8 cellular contexts compared by ENCODE assay signal in genomic region chr5:141414548-141415271, GRCh38. TPM values are rescaled to one million over a fixed set of nuclear protein-coding genes. Genes with fewer than 3 reads are reported as not detected.
DNase-seq lines count a peak whose midpoint lies in the region; ATAC-seq and TF ChIP-seq lines count a peak whose summit lies in the region.
"Not testable (repeated sequence)": the region's sequence is repeated elsewhere in the genome, so short reads cannot be mapped to it uniquely, and the experiment has no call there.
"Had no signal": no experiment of that assay in that cellular context is flagged by ENCODE, and none has a peak within 500 bp of the region (broad histone marks: within the 10 kb centered on the region; RNA-seq: fewer than 3 reads in every experiment).

No MANE protein-coding gene starts in this region.

- H3K27me3 Mint-ChIP-seq in CD4-positive, alpha-beta T cell = peaks cover 79% of the 10 kb centered on the region
- H3K27me3 Mint-ChIP-seq in T-helper 2 cell treated with Interferon-gamma antibody and Interleukin-4, amounts not matched to agents 5 μg/mL and 100 μg/mL, for 36 hours (ENCODE audit: low read depth) = peaks cover 56% of the 10 kb centered on the region
- peaks cover 59% of the 10 kb centered on the region for H3K27me3 Mint-ChIP-seq in activated T-helper 2 cell treated with anti-CD3 and anti-CD28 coated beads, Interferon-gamma antibody, Interleukin-2, Interleukin-4, amounts not matched to agents 10 μg/mL and 5 μg/mL and 100 μg/mL, durations not matched to agents 14 hours and 24 hours and 36 hours (ENCODE audit: low read depth)
- not testable (repeated sequence) for H3K27me3 Mint-ChIP-seq in brain
- H3K27me3 Mint-ChIP-seq in memory B cell = peaks cover 26% of the 10 kb centered on the region
- H3K27me3 Mint-ChIP-seq in natural killer cell treated with Interleukin-12 subunit alpha and Interleukin-12 subunit beta and Interleukin-15 and Interleukin-18, amount 100 ng/mL, for 72 hours = peaks cover 27 to 60% of the 10 kb centered on the region in 2 donors

- not testable (repeated sequence) for DNase-seq in CD4-positive, alpha-beta T cell; T-helper 2 cell treated with Interferon-gamma antibody and Interleukin-4, amounts not matched to agents 5 μg/mL and 100 μg/mL, for 36 hours (ENCODE audit: low spot score); activated T-helper 2 cell treated with anti-CD3 and anti-CD28 coated beads, Interferon-gamma antibody, Interleukin-2, Interleukin-4, amounts not matched to agents 10 μg/mL and 5 μg/mL and 100 μg/mL, durations not matched to agents 14 hours and 24 hours and 36 hours (ENCODE audit: low spot score); memory B cell (ENCODE audit: low spot score in 2 of 2); natural killer cell treated with Interleukin-12 subunit alpha and Interleukin-12 subunit beta and Interleukin-15 and Interleukin-18, amount 100 ng/mL, for 72 hours (ENCODE audit: low spot score); stimulated activated effector memory CD8-positive, alpha-beta T cell treated with anti-CD3 and anti-CD28 coated beads, Interleukin-12 subunit alpha, Interleukin-12 subunit beta, amount 100 ng/mL, for 72 hours (ENCODE audit: low spot score in 2 of 2)

- peaks cover 27% of the 10 kb centered on the region for H3K4me1 Mint-ChIP-seq in CD4-positive, alpha-beta T cell (ENCODE audit: low read depth)
- peaks cover 15% of the 10 kb centered on the region for H3K4me1 Mint-ChIP-seq in T-helper 2 cell treated with Interferon-gamma antibody and Interleukin-4, amounts not matched to agents 5 μg/mL and 100 μg/mL, for 36 hours (ENCODE audit: low read depth)
- H3K4me1 Mint-ChIP-seq in activated T-helper 2 cell treated with anti-CD3 and anti-CD28 coated beads, Interferon-gamma antibody, Interleukin-2, Interleukin-4, amounts not matched to agents 10 μg/mL and 5 μg/mL and 100 μg/mL, durations not matched to agents 14 hours and 24 hours and 36 hours (ENCODE audit: low read depth) = peaks cover 19% of the 10 kb centered on the region
- peaks cover 37% of the 10 kb centered on the region for H3K4me1 Mint-ChIP-seq in brain
- H3K4me1 Mint-ChIP-seq in memory B cell = not testable (repeated sequence)
- peaks cover 24 to 45% of the 10 kb centered on the region in 2 donors for H3K4me1 Mint-ChIP-seq in natural killer cell treated with Interleukin-12 subunit alpha and Interleukin-12 subunit beta and Interleukin-15 and Interleukin-18, amount 100 ng/mL, for 72 hours (ENCODE audit: low read depth in 2 of 2)
- H3K4me1 Mint-ChIP-seq in stimulated activated effector memory CD8-positive, alpha-beta T cell treated with anti-CD3 and anti-CD28 coated beads, Interleukin-12 subunit alpha, Interleukin-12 subunit beta, amount 100 ng/mL, for 72 hours = peaks cover 26% of the 10 kb centered on the region

- H3K27me3 ChIP-seq in CD4-positive, alpha-beta T cell (ENCODE audit: control insufficient read depth, insufficient read depth, low read length) = peaks cover 84% of the 10 kb centered on the region

- peak overlapping the region; percentile 59 for H3K4me3 Mint-ChIP-seq in CD4-positive, alpha-beta T cell
- peak overlapping the region; percentile 82 for H3K4me3 Mint-ChIP-seq in T-helper 2 cell treated with Interferon-gamma antibody and Interleukin-4, amounts not matched to agents 5 μg/mL and 100 μg/mL, for 36 hours
- peak overlapping the region; percentile 17 for H3K4me3 Mint-ChIP-seq in activated T-helper 2 cell treated with anti-CD3 and anti-CD28 coated beads, Interferon-gamma antibody, Interleukin-2, Interleukin-4, amounts not matched to agents 10 μg/mL and 5 μg/mL and 100 μg/mL, durations not matched to agents 14 hours and 24 hours and 36 hours (ENCODE audit: low read depth)
- H3K4me3 Mint-ChIP-seq in brain = peak overlapping the region in 4 of 5 experiments; percentile 16 to 85 (median 66)
- not testable (repeated sequence) for H3K4me3 Mint-ChIP-seq in memory B cell
- H3K4me3 Mint-ChIP-seq in natural killer cell treated with Interleukin-12 subunit alpha and Interleukin-12 subunit beta and Interleukin-15 and Interleukin-18, amount 100 ng/mL, for 72 hours = peak overlapping the region; percentile 62
- peak overlapping the region; percentile 7 for H3K4me3 Mint-ChIP-seq in stimulated activated effector memory CD8-positive, alpha-beta T cell treated with anti-CD3 and anti-CD28 coated beads, Interleukin-12 subunit alpha, Interleukin-12 subunit beta, amount 100 ng/mL, for 72 hours

- H3K36me3 Mint-ChIP-seq in CD4-positive, alpha-beta T cell (ENCODE audit: low read depth) = peaks cover 50% of the 10 kb centered on the region
- H3K36me3 Mint-ChIP-seq in T-helper 2 cell treated with Interferon-gamma antibody and Interleukin-4, amounts not matched to agents 5 μg/mL and 100 μg/mL, for 36 hours (ENCODE audit: low read depth); memory B cell; stimulated activated effector memory CD8-positive, alpha-beta T cell treated with anti-CD3 and anti-CD28 coated beads, Interleukin-12 subunit alpha, Interleukin-12 subunit beta, amount 100 ng/mL, for 72 hours: not testable (repeated sequence)
- peaks cover 12% of the 10 kb centered on the region for H3K36me3 Mint-ChIP-seq in activated T-helper 2 cell treated with anti-CD3 and anti-CD28 coated beads, Interferon-gamma antibody, Interleukin-2, Interleukin-4, amounts not matched to agents 10 μg/mL and 5 μg/mL and 100 μg/mL, durations not matched to agents 14 hours and 24 hours and 36 hours (ENCODE audit: low read depth)
- peaks cover 98% of the 10 kb centered on the region for H3K36me3 Mint-ChIP-seq in brain
- H3K36me3 Mint-ChIP-seq in natural killer cell treated with Interleukin-12 subunit alpha and Interleukin-12 subunit beta and Interleukin-15 and Interleukin-18, amount 100 ng/mL, for 72 hours = peaks cover 36% of the 10 kb centered on the region

- CTCF ChIA-PET in CD4-positive, alpha-beta T cell (lab: Charles Lee) = interaction anchor here (1.1 to 3.0 kb wide), 2 partner anchors 94 to 110 kb away, joined by 3 to 15 read pairs; partner anchors contain the start of gene TAF7

- ATAC-seq in CD4-positive, alpha-beta T cell (ENCODE audit: poor library complexity); memory B cell (ENCODE audit: low read depth); natural killer cell treated with Interleukin-12 subunit alpha and Interleukin-12 subunit beta and Interleukin-15 and Interleukin-18, amount 100 ng/mL, for 72 hours; stimulated activated effector memory CD8-positive, alpha-beta T cell treated with anti-CD3 and anti-CD28 coated beads, Interleukin-12 subunit alpha, Interleukin-12 subunit beta, amount 100 ng/mL, for 72 hours: not testable (repeated sequence)

- peaks cover 20% of the 10 kb centered on the region for H3K9me3 Mint-ChIP-seq in CD4-positive, alpha-beta T cell
- peaks cover 20% of the 10 kb centered on the region for H3K9me3 Mint-ChIP-seq in T-helper 2 cell treated with Interferon-gamma antibody and Interleukin-4, amounts not matched to agents 5 μg/mL and 100 μg/mL, for 36 hours
- H3K9me3 Mint-ChIP-seq in activated T-helper 2 cell treated with anti-CD3 and anti-CD28 coated beads, Interferon-gamma antibody, Interleukin-2, Interleukin-4, amounts not matched to agents 10 μg/mL and 5 μg/mL and 100 μg/mL, durations not matched to agents 14 hours and 24 hours and 36 hours = peaks cover 21% of the 10 kb centered on the region
- H3K9me3 Mint-ChIP-seq in brain (peaks cover 81 to 95% (median 85%) of the 10 kb centered on the region in 5 experiments), memory B cell (peaks cover 12% of the 10 kb centered on the region)
- H3K9me3 Mint-ChIP-seq in natural killer cell treated with Interleukin-12 subunit alpha and Interleukin-12 subunit beta and Interleukin-15 and Interleukin-18, amount 100 ng/mL, for 72 hours = not testable (repeated sequence)
- peaks cover 10% of the 10 kb centered on the region for H3K9me3 Mint-ChIP-seq in stimulated activated effector memory CD8-positive, alpha-beta T cell treated with anti-CD3 and anti-CD28 coated beads, Interleukin-12 subunit alpha, Interleukin-12 subunit beta, amount 100 ng/mL, for 72 hours

- POLR2A ChIA-PET in CD4-positive, alpha-beta T cell (lab: Charles Lee) = not testable (repeated sequence)

- TF ChIP-seq CTCF in CD4-positive, alpha-beta T cell (IDR thresholded peaks at IDR 0.05); brain (conservative IDR thresholded peaks at IDR 0.05): not testable (repeated sequence)

- H3K27ac ChIP-seq in CD4-positive, alpha-beta T cell (ENCODE audit: low read depth, low read length) = not testable (repeated sequence)

- intact Hi-C loops in CD4-positive, alpha-beta T cell (cut with DNase I, micrococcal nuclease) = loop anchor here (5.0 to 10.0 kb wide), 4 partner anchors 32 to 148 kb away; partner anchors contain the start of genes PCDHGA5 (in 1 of the 2), PCDHGA7 (in 1 of the 2) and TAF7 (in 1 of the 2)
- intact Hi-C loops in activated T-helper 2 cell treated with anti-CD3 and anti-CD28 coated beads, Interferon-gamma antibody, Interleukin-2, Interleukin-4, amounts not matched to agents 10 μg/mL and 5 μg/mL and 100 μg/mL, durations not matched to agents 14 hours and 24 hours and 36 hours (cut with micrococcal nuclease) = not testable (repeated sequence)

- H3K27ac Mint-ChIP-seq in CD4-positive, alpha-beta T cell; T-helper 2 cell treated with Interferon-gamma antibody and Interleukin-4, amounts not matched to agents 5 μg/mL and 100 μg/mL, for 36 hours; activated T-helper 2 cell treated with anti-CD3 and anti-CD28 coated beads, Interferon-gamma antibody, Interleukin-2, Interleukin-4, amounts not matched to agents 10 μg/mL and 5 μg/mL and 100 μg/mL, durations not matched to agents 14 hours and 24 hours and 36 hours; brain; natural killer cell treated with Interleukin-12 subunit alpha and Interleukin-12 subunit beta and Interleukin-15 and Interleukin-18, amount 100 ng/mL, for 72 hours; stimulated activated effector memory CD8-positive, alpha-beta T cell treated with anti-CD3 and anti-CD28 coated beads, Interleukin-12 subunit alpha, Interleukin-12 subunit beta, amount 100 ng/mL, for 72 hours: not testable (repeated sequence)
- peak overlapping the region; percentile 16 for H3K27ac Mint-ChIP-seq in memory B cell

- H3K9me3 ChIP-seq in CD4-positive, alpha-beta T cell (ENCODE audit: control insufficient read depth, low read length) = peaks cover 23% of the 10 kb centered on the region

RNA-seq across cellular contexts. Expression of gene PCDHGA10, which starts 1.9 kb away (rescaled TPM):
- total RNA-seq in CD4-positive, alpha-beta T cell = under 1 TPM in 1 of 2 experiments, not detected in 1; 0.08 TPM
- total RNA-seq in activated T-helper 2 cell treated with anti-CD3 and anti-CD28 coated beads, Interferon-gamma antibody, Interleukin-2, Interleukin-4, amounts not matched to agents 10 μg/mL and 5 μg/mL and 100 μg/mL, durations not matched to agents 14 hours and 24 hours and 36 hours = 0.21 and 0.34 TPM in 2 replicates
- polyA plus RNA-seq in brain (ENCODE audit: insufficient read depth, low read depth, low replicate concordance) = 2.3 TPM
- 1 to 10 TPM in 1 of 2 donors, under 1 TPM in 1; 0.67 to 1.2 TPM for total RNA-seq in natural killer cell treated with Interleukin-12 subunit alpha and Interleukin-12 subunit beta and Interleukin-15 and Interleukin-18, amount 100 ng/mL, for 72 hours

RNA-seq across cellular contexts. Expression of gene PCDHGB7, which starts 2.8 kb away (rescaled TPM):
- total RNA-seq in CD4-positive, alpha-beta T cell = not detected
- 0.18 and 0.23 TPM in 2 replicates for total RNA-seq in activated T-helper 2 cell treated with anti-CD3 and anti-CD28 coated beads, Interferon-gamma antibody, Interleukin-2, Interleukin-4, amounts not matched to agents 10 μg/mL and 5 μg/mL and 100 μg/mL, durations not matched to agents 14 hours and 24 hours and 36 hours
- polyA plus RNA-seq in brain (ENCODE audit: insufficient read depth, low read depth, low replicate concordance) = 6.1 TPM
- under 1 TPM; 0.33 to 0.95 TPM for total RNA-seq in natural killer cell treated with Interleukin-12 subunit alpha and Interleukin-12 subunit beta and Interleukin-15 and Interleukin-18, amount 100 ng/mL, for 72 hours
- total RNA-seq: G401 had no signal

RNA-seq across cellular contexts. Expression of gene PCDHGA11, which starts 6.1 kb away (rescaled TPM):
- total RNA-seq in CD4-positive, alpha-beta T cell = not detected
- 0.21 and 0.39 TPM in 2 replicates for total RNA-seq in activated T-helper 2 cell treated with anti-CD3 and anti-CD28 coated beads, Interferon-gamma antibody, Interleukin-2, Interleukin-4, amounts not matched to agents 10 μg/mL and 5 μg/mL and 100 μg/mL, durations not matched to agents 14 hours and 24 hours and 36 hours
- polyA plus RNA-seq in brain (ENCODE audit: insufficient read depth, low read depth, low replicate concordance) = 1.6 TPM
- under 1 TPM; 0.33 to 0.55 TPM for total RNA-seq in natural killer cell treated with Interleukin-12 subunit alpha and Interleukin-12 subunit beta and Interleukin-15 and Interleukin-18, amount 100 ng/mL, for 72 hours
- total RNA-seq: G401 had no signal

RNA-seq across cellular contexts. Expression of gene PCDHGB6, which starts 6.9 kb away (rescaled TPM):
- under 1 TPM in 1 of 2 experiments, not detected in 1; 0.06 TPM for total RNA-seq in CD4-positive, alpha-beta T cell
- 0.21 and 0.34 TPM in 2 replicates for total RNA-seq in activated T-helper 2 cell treated with anti-CD3 and anti-CD28 coated beads, Interferon-gamma antibody, Interleukin-2, Interleukin-4, amounts not matched to agents 10 μg/mL and 5 μg/mL and 100 μg/mL, durations not matched to agents 14 hours and 24 hours and 36 hours
- 3.8 TPM for polyA plus RNA-seq in brain (ENCODE audit: insufficient read depth, low read depth, low replicate concordance)
- 1 to 10 TPM in 1 of 2 donors, under 1 TPM in 1; 0.89 to 1.1 TPM for total RNA-seq in natural killer cell treated with Interleukin-12 subunit alpha and Interleukin-12 subunit beta and Interleukin-15 and Interleukin-18, amount 100 ng/mL, for 72 hours
- total RNA-seq: G401 had no signal

RNA-seq across cellular contexts. Expression of gene PCDHGA9, which starts 12.1 kb away (rescaled TPM):
- not detected for total RNA-seq in CD4-positive, alpha-beta T cell
- total RNA-seq in activated T-helper 2 cell treated with anti-CD3 and anti-CD28 coated beads, Interferon-gamma antibody, Interleukin-2, Interleukin-4, amounts not matched to agents 10 μg/mL and 5 μg/mL and 100 μg/mL, durations not matched to agents 14 hours and 24 hours and 36 hours = 0.23 and 0.32 TPM in 2 replicates
- polyA plus RNA-seq in brain (ENCODE audit: insufficient read depth, low read depth, low replicate concordance) = 3.2 TPM
- under 1 TPM; 0.71 to 0.92 TPM for total RNA-seq in natural killer cell treated with Interleukin-12 subunit alpha and Interleukin-12 subunit beta and Interleukin-15 and Interleukin-18, amount 100 ng/mL, for 72 hours
- total RNA-seq: G401 had no signal
